ENCODE assay signal across 9 cellular contexts in genomic region chr14:95998656-95999055, GRCh38. TPM values are rescaled to one million over a fixed set of nuclear protein-coding genes. Genes with fewer than 3 reads are reported as not detected.
DNase-seq lines count a peak whose midpoint lies in the region; ATAC-seq and TF ChIP-seq lines count a peak whose summit lies in the region.
"Had no signal": no experiment of that assay in that cellular context is flagged by ENCODE, and none has a peak within 500 bp of the region (broad histone marks: within the 10 kb centered on the region; RNA-seq: fewer than 3 reads in every experiment).

No MANE protein-coding gene starts in this region.

- ATAC-seq in HCT116 = peak; percentile 58; the same call in 1 of the 2 replicates
- ATAC-seq in HG02571 (IDR thresholded peaks at IDR 0.05; ENCODE audit: unreplicated experiment) = no peak
- ATAC-seq in GM21528 (IDR thresholded peaks at IDR 0.05; ENCODE audit: low FRiP score, unreplicated experiment) = no peak
- no peak for ATAC-seq in stimulated activated memory B cell treated with anti-CD40 and anti-IgM and Interleukin-4, amounts not matched to agents 10 μg/mL and 1 μg/mL and 100 μg/mL, for 72 hours

- peaks cover 6% of the 10 kb centered on the region for H3K9me3 Mint-ChIP-seq in stimulated activated memory B cell treated with anti-CD40 and anti-IgM and Interleukin-4, amounts not matched to agents 10 μg/mL and 1 μg/mL and 100 μg/mL, for 72 hours

- H4K20me1 ChIP-seq in HCT116 (ENCODE audit: insufficient read depth) = no peaks in the 10 kb centered on the region
- no peaks in the 10 kb centered on the region for H4K20me1 ChIP-seq in SK-N-SH (ENCODE audit: insufficient read depth)

- H2AFZ ChIP-seq in HCT116 (ENCODE audit: low read depth, low read length, poor library complexity, severe bottlenecking) (no peak overlapping the region), SK-N-SH (ENCODE audit: low read depth) (no peak overlapping the region)

- H3K27ac ChIP-seq in A673 (ENCODE audit: low read depth, low read length, poor library complexity, severe bottlenecking) (no peak overlapping the region), HCT116 (ENCODE audit: low read depth, low read length) (no peak overlapping the region), SK-N-SH (ENCODE audit: low read depth in 2 of 2, low read length in 1 of 2) (no peak overlapping the region), coronary artery (no peak overlapping the region)

- H3K4me2 ChIP-seq in HCT116 (ENCODE audit: low read length) = no peak overlapping the region
- no peak overlapping the region for H3K4me2 ChIP-seq in SK-N-SH

- H3K9me2 ChIP-seq in HCT116 (ENCODE audit: insufficient read depth) = no peaks in the 10 kb centered on the region
- no peaks in the 10 kb centered on the region for H3K9me2 ChIP-seq in SK-N-SH

- H3K36me3 ChIP-seq in A673 (ENCODE audit: insufficient read depth, low read length, poor library complexity, severe bottlenecking) (no peaks in the 10 kb centered on the region), HCT116 (ENCODE audit: control insufficient read depth in 1 of 2, insufficient read depth in 2 of 2, low read length in 2 of 2) (no peaks in the 10 kb centered on the region), SK-N-SH (replicated peaks in 1 of 2; ENCODE audit: control insufficient read depth in 1 of 2, insufficient read depth in 2 of 2, low read length in 1 of 2) (no peaks in the 10 kb centered on the region)

- no peak overlapping the region for H3K4me3 ChIP-seq in A673 (ENCODE audit: low read depth, low read length, poor library complexity, severe bottlenecking)
- no peak overlapping the region for H3K4me3 ChIP-seq in HCT116 (replicated peaks in 1 of 2; ENCODE audit: low read depth in 1 of 2, low read length in 2 of 2)
- H3K4me3 ChIP-seq in SK-N-SH (ENCODE audit: low read depth in 2 of 2, low read length in 1 of 2) = no peak overlapping the region; a peak in 1 of 4 replicates
- no peak overlapping the region for H3K4me3 ChIP-seq in coronary artery

- H3K4me1 ChIP-seq in A673 (ENCODE audit: insufficient read depth, low read length, poor library complexity, severe bottlenecking) (peaks cover 11% of the 10 kb centered on the region), HCT116 (ENCODE audit: control insufficient read depth in 1 of 2, insufficient read depth in 2 of 2, low read length in 2 of 2) (no peaks in the 10 kb centered on the region), SK-N-SH (ENCODE audit: control insufficient read depth in 1 of 2, insufficient read depth in 2 of 2, low read depth in 1 of 2, low read length in 1 of 2) (peaks cover 0 to 4% of the 10 kb centered on the region in 2 experiments; a peak in 1 of 4 replicates)

- TF ChIP-seq CTCF in A673 (conservative IDR thresholded peaks at IDR 0.05; ENCODE audit: low read depth, low read length) = peak; percentile 54
- peak; percentile 25 to 57 (median 28); a peak in 4 of 6 replicates for TF ChIP-seq CTCF in HCT116 (IDR thresholded peaks at IDR 0.05 in 2 of 3, conservative IDR thresholded peaks at IDR 0.05 in 1 of 3; ENCODE audit: borderline replicate concordance in 1 of 3, insufficient read depth in 1 of 3, low read depth in 2 of 3, low read length in 2 of 3)
- TF ChIP-seq CTCF in SK-N-SH (IDR thresholded peaks at IDR 0.05) = peak; percentile 67
- TF ChIP-seq CTCF in coronary artery (IDR thresholded peaks at IDR 0.05) = no peak

- intact Hi-C loops in A673 (cut with micrococcal nuclease; ENCODE audit: unreplicated experiment) (loop anchor here (5.0 kb wide), 1 partner anchor 424 kb away; no protein-coding TSS in a partner anchor), HCT116 (cut with micrococcal nuclease) (loop anchor here (1.0 to 2.0 kb wide), 3 partner anchors 53 to 276 kb away; no protein-coding TSS in a partner anchor)

- no peaks in the 10 kb centered on the region for H3K79me2 ChIP-seq in HCT116 (ENCODE audit: insufficient read depth, low read length)
- H3K79me2 ChIP-seq in SK-N-SH (ENCODE audit: insufficient read depth) = no peaks in the 10 kb centered on the region

- H3F3A ChIP-seq in SK-N-SH (replicated peaks; ENCODE audit: insufficient read depth) = no peaks in the 10 kb centered on the region

- H3K36me3 Mint-ChIP-seq in stimulated activated memory B cell treated with anti-CD40 and anti-IgM and Interleukin-4, amounts not matched to agents 10 μg/mL and 1 μg/mL and 100 μg/mL, for 72 hours = no peaks in the 10 kb centered on the region

- no peak overlapping the region for H3K4me3 Mint-ChIP-seq in stimulated activated memory B cell treated with anti-CD40 and anti-IgM and Interleukin-4, amounts not matched to agents 10 μg/mL and 1 μg/mL and 100 μg/mL, for 72 hours

- RAD21 ChIA-PET in HCT116 (lab: Charles Lee; ENCODE audit: low non-redundant PET in 1 of 2, low total read pairs in 2 of 2, uncharacterized antibody in 2 of 2, unreplicated experiment in 2 of 2) = interaction anchor here (1.5 to 2.4 kb wide), 2 partner anchors 100 kb away, joined by 7 to 11 read pairs; no protein-coding TSS in a partner anchor

- no peaks in the 10 kb centered on the region for H3K4me1 Mint-ChIP-seq in stimulated activated memory B cell treated with anti-CD40 and anti-IgM and Interleukin-4, amounts not matched to agents 10 μg/mL and 1 μg/mL and 100 μg/mL, for 72 hours

- peak; percentile 69 for TF ChIP-seq RAD21 in HCT116 (IDR thresholded peaks at IDR 0.05; ENCODE audit: low read depth)
- peak; percentile 88 for TF ChIP-seq RAD21 in SK-N-SH (IDR thresholded peaks at IDR 0.05; ENCODE audit: low read length)

- WGBS in SK-N-SH (ENCODE audit: low lambda C conversion rate) = 0% methylated on average over 1 of the region's 1 CpG

- CTCF ChIA-PET in A673 (lab: Charles Lee) = interaction anchor here (0.6 to 2.2 kb wide), 3 partner anchors 100 to 343 kb away, joined by 5 to 33 read pairs (median 6); no protein-coding TSS in a partner anchor
- CTCF ChIA-PET in HCT116 (lab: Charles Lee) = interaction anchor here (1.0 to 6.8 kb wide), 11 partner anchors 48 to 556 kb away, joined by 3 to 81 read pairs (median 6); no protein-coding TSS in a partner anchor
- CTCF ChIA-PET in SK-N-SH (lab: Yijun Ruan, JAX) = interaction anchor here (0.8 to 23.8 kb wide), 35 partner anchors 9 to 457 kb away, joined by 3 to 503 read pairs (median 4); partner anchors contain the start of gene C14orf132

- DNase-seq in A673 (ENCODE audit: low spot score) = peak; percentile 42
- peak; percentile 16 for DNase-seq in HCT116 (ENCODE audit: low read depth, low spot score)
- peak; percentile 43 for DNase-seq in SK-N-SH
- DNase-seq in hepatic stellate cell (ENCODE audit: low spot score) = peak; percentile 21
- DNase-seq in coronary artery (ENCODE audit: low spot score) = no peak
- DNase-seq: activated CD4-positive, alpha-beta T cell treated with anti-CD3 and anti-CD28 coated beads, Interleukin-2, amount 50 U/mL, for 1 hour had no signal

- no peaks in the 10 kb centered on the region for H3K27me3 ChIP-seq in A673 (replicated peaks; ENCODE audit: insufficient read depth, low read depth, low read length, poor library complexity)
- H3K27me3 ChIP-seq in HCT116 (ENCODE audit: insufficient read depth, low read length) = peaks cover 35% of the 10 kb centered on the region
- H3K27me3 ChIP-seq in SK-N-SH (ENCODE audit: insufficient read depth) = no peaks in the 10 kb centered on the region

- no peaks in the 10 kb centered on the region for H3K9me3 ChIP-seq in A673 (ENCODE audit: low read depth, low read length, poor library complexity, severe bottlenecking)
- H3K9me3 ChIP-seq in HCT116 (ENCODE audit: control insufficient read depth in 1 of 2, insufficient read depth in 1 of 2, low read depth in 1 of 2, low read length in 2 of 2) = no peaks in the 10 kb centered on the region
- no peaks in the 10 kb centered on the region for H3K9me3 ChIP-seq in SK-N-SH

- no TSS peak for BruUV-seq in A673 (replicated peaks; lab: Mats Ljungman, UMichigan)
- no TSS peak for BruUV-seq in HCT116 (replicated peaks; lab: Mats Ljungman, UMichigan)

- no peak for TF ChIP-seq POLR2A in HCT116 (IDR thresholded peaks at IDR 0.05; ENCODE audit: borderline replicate concordance, extremely low read depth, insufficient read depth, insufficient read length)

- peaks cover 67% of the 10 kb centered on the region for H3K27me3 Mint-ChIP-seq in stimulated activated memory B cell treated with anti-CD40 and anti-IgM and Interleukin-4, amounts not matched to agents 10 μg/mL and 1 μg/mL and 100 μg/mL, for 72 hours

- POLR2A ChIA-PET in A673 (lab: Charles Lee; ENCODE audit: low non-redundant PET) = interaction anchor here (0.6 kb wide), 1 partner anchor 115 kb away, joined by 3 read pairs; no protein-coding TSS in a partner anchor
- POLR2A ChIA-PET in HCT116 (lab: Charles Lee) = no interaction called here
- POLR2A ChIA-PET in SK-N-SH (lab: Yijun Ruan, JAX) = interaction anchor here (1.8 kb wide), 1 partner anchor 100 kb away, joined by 6 read pairs; no protein-coding TSS in a partner anchor

- TF ChIP-seq EP300 in SK-N-SH (IDR thresholded peaks at IDR 0.05; ENCODE audit: borderline replicate concordance in 1 of 2, low read depth in 1 of 2, low read length in 1 of 2) = no peak

- H3K27ac Mint-ChIP-seq in stimulated activated memory B cell treated with anti-CD40 and anti-IgM and Interleukin-4, amounts not matched to agents 10 μg/mL and 1 μg/mL and 100 μg/mL, for 72 hours = no peak overlapping the region

- no peak overlapping the region for H3K9ac ChIP-seq in HCT116 (ENCODE audit: low read length)
- H3K9ac ChIP-seq in SK-N-SH = no peak overlapping the region

TF ChIP-seq in HCT116, 20 proteins besides CTCF, POLR2A, EP300 and RAD21 (continues in another document):
- TF ChIP-seq YY1 (IDR thresholded peaks at IDR 0.05; ENCODE audit: extremely low read depth, insufficient replicate concordance, low read depth, low read length) = no peak
- TF ChIP-seq ZNF274 (IDR thresholded peaks at IDR 0.05; ENCODE audit: low read depth, low read length) = no peak

TF ChIP-seq in SK-N-SH, 30 proteins besides CTCF, POLR2A, EP300 and RAD21:
- TF ChIP-seq SMC3 (IDR thresholded peaks at IDR 0.05; ENCODE audit: low read depth, low read length) (peak; percentile 83), TAF1 (IDR thresholded peaks at IDR 0.05; ENCODE audit: borderline replicate concordance, low read depth, low read length) (no peak)

RNA-seq across cellular contexts. Expression of gene C14orf132, which starts 40.5 kb away (rescaled TPM):
- total RNA-seq in A673 (2021) (8.3 and 13.0 TPM in 2 replicates), HCT116 (2021; ENCODE audit: unreplicated experiment) (3.4 TPM)
- polyA plus RNA-seq in HCT116 (2012) = 3.1 and 4.2 TPM in 2 replicates
- polyA plus RNA-seq in SK-N-SH (2012; rRNA removed) = 5.5 and 7.1 TPM in 2 replicates
- 5.4 and 6.5 TPM in 2 replicates for polyA plus RNA-seq in SK-N-SH (2012; cell fraction: cytosol; rRNA removed)
- 7.6 and 8.7 TPM in 2 replicates for polyA plus RNA-seq in SK-N-SH (2012; cell fraction: nucleus; rRNA removed)
